9 cellular contexts compared by ENCODE assay signal in the genomic region with DNA sequence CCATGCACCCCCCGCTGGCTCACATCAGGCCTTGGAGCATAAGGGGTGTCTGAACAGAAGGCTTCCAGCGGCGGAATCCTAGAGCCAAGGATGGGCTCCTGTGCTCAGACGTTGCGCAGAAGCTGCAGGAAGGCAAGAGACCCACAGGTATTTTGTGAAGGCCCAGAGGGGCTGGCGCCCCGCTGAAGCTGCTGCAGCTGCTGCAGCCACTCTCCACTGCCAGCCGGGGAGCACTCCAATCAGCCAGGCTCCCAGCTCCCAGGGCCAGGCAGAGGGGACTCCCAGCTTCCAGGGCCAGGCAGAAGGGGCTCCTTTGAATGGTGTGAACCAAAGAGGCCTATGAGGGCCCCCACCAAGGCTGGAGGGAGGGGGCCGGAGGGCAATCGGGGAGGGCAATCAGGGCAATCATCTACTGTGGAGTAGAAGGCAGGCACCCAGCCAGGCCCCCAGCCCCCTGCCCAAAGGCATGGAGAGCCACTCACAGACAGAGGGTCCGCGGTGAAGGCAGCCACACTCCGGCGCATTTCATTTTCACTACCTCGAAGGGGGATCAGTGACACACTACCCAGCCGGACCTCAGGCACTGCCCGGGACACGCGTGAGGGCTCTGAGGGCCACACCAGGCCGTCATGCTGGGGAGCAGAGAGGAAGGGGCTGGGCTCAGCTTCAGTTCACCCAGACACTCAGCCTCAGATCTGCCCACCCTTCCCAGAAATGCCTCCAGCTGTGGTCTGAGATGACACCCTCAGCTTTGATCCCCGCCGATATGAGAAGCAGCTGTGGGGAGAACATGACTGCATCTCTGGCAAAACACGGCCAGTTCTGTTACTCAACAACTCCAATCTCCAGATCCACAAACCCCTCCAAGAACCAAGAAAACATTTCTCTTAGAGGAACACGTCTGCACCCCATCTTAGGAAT. TPM values are rescaled to one million over a fixed set of nuclear protein-coding genes. Genes with fewer than 3 reads are reported as not detected.
A peak's percentile ranks its signal among the peaks of the same experiment; 100 is the strongest.
DNase-seq lines count a peak whose midpoint lies in the region; ATAC-seq, FAIRE-seq and TF ChIP-seq lines count a peak whose summit lies in the region.
"Had no signal": no experiment of that assay in that cellular context is flagged by ENCODE, and none has a peak within 500 bp of the region (broad histone marks: within the 10 kb centered on the region; RNA-seq: fewer than 3 reads in every experiment).

No MANE protein-coding gene starts in this region.

- H2AFZ ChIP-seq in HepG2 (ENCODE audit: low read length): no peak overlapping the region

- peaks cover 15% of the 10 kb centered on the region for H3K36me3 Mint-ChIP-seq in activated CD4-positive, alpha-beta memory T cell treated with anti-CD3 and anti-CD28 coated beads for 36 hours

- H3K79me2 ChIP-seq in HepG2 (ENCODE audit: insufficient read depth, low read length): no peaks in the 10 kb centered on the region

- H3K9ac ChIP-seq in HepG2 (ENCODE audit: insufficient read depth, low read depth, low read length): no peak overlapping the region

- peaks cover 17% of the 10 kb centered on the region for H3K4me1 Mint-ChIP-seq in activated CD4-positive, alpha-beta memory T cell treated with anti-CD3 and anti-CD28 coated beads for 36 hours (ENCODE audit: low read depth)

- H3K27ac ChIP-seq in skin epidermis (peak overlapping the region in 20 of 21 experiments; percentile 42 to 82 (median 70)), HepG2 (ENCODE audit: extremely low read length, insufficient read depth, low read length) (no peak overlapping the region)

- H3K4me3 ChIP-seq in AG10803 (ENCODE audit: low read length) (no peak overlapping the region), fibroblast of mammary gland (ENCODE audit: control insufficient read depth, low read depth, low read length) (no peak overlapping the region), skin epidermis (no peak overlapping the region), HepG2 (replicated peaks in 1 of 3; ENCODE audit: insufficient read depth in 1 of 3, low read depth in 2 of 3, low read length in 3 of 3) (no peak overlapping the region)

- 98% methylated on average over 9 of the region's 24 CpGs for WGBS in HepG2 (ENCODE audit: low lambda C conversion rate)

- no peak for TF ChIP-seq POLR2A in HepG2 (IDR thresholded peaks at IDR 0.05; ENCODE audit: insufficient read depth in 1 of 2, low read depth in 2 of 2, low read length in 2 of 2)

- ATAC-seq in HepG2 (no peak), GM18498 (IDR thresholded peaks at IDR 0.05; ENCODE audit: unreplicated experiment) (no peak)

- no peak for TF ChIP-seq EP300 in HepG2 (IDR thresholded peaks at IDR 0.05; ENCODE audit: low read depth in 2 of 2, low read length in 2 of 2)
- TF ChIP-seq EP300 in HepG2 (CRISPR knock-in tag; IDR thresholded peaks at IDR 0.05; ENCODE audit: borderline replicate concordance): no peak

- H3K36me3 ChIP-seq in HepG2 (replicated peaks in 1 of 2; ENCODE audit: control insufficient read depth in 1 of 2, insufficient read depth in 2 of 2, low read length in 2 of 2): peaks cover 14 to 41% of the 10 kb centered on the region in 2 experiments; a peak in 4 of 5 replicates

- no peak overlapping the region for H3K4me2 ChIP-seq in HepG2 (ENCODE audit: low read depth, low read length)

- H3K9me3 ChIP-seq in HepG2 (ENCODE audit: low read length): no peaks in the 10 kb centered on the region

- no TSS peak for BruUV-seq in HepG2 (replicated peaks; lab: Mats Ljungman, UMichigan)

- H3K27me3 ChIP-seq in HepG2 (ENCODE audit: control insufficient read depth in 1 of 2, insufficient read depth in 2 of 2, low read length in 2 of 2): no peaks in the 10 kb centered on the region

- FAIRE-seq in HepG2 (lab: Jason Lieb, UNC): no peak

- H3K9me3 Mint-ChIP-seq in activated CD4-positive, alpha-beta memory T cell treated with anti-CD3 and anti-CD28 coated beads for 36 hours: no peaks in the 10 kb centered on the region

- DNase-seq in AG10803 (ENCODE audit: low read depth) (peak; percentile 86), fibroblast of mammary gland (ENCODE audit: low read depth) (peak; percentile 81), globus pallidus (ENCODE audit: low spot score) (no peak), HuH-7 (ENCODE audit: low spot score) (no peak), HepG2 (ENCODE audit: low spot score) (no peak)
- peak; percentile 83 for DNase-seq in activated CD4-positive, alpha-beta memory T cell treated with anti-CD3 and anti-CD28 coated beads for 36 hours
- DNase-seq: NCI-H748 treated with DMSO at 0.1 percent for 48 hours had no signal

- no peak for TF ChIP-seq RAD21 in HepG2 (CRISPR knock-in tag; IDR thresholded peaks at IDR 0.05)

- CTCF ChIA-PET in activated CD4-positive, alpha-beta memory T cell treated with anti-CD3 and anti-CD28 coated beads for 36 hours (lab: Charles Lee): interaction anchor here (1.0 to 7.1 kb wide), 10 partner anchors 10 to 492 kb away, joined by 3 to 155 read pairs (median 12); a partner anchor contains a TSS
- CTCF ChIA-PET in HepG2 (lab: Yijun Ruan, JAX; ENCODE audit: low intra/inter-chr PET ratio, low total read pairs): no interaction called here

- TF ChIP-seq CTCF in AG10803 (conservative IDR thresholded peaks at IDR 0.05; ENCODE audit: low read length): no peak
- TF ChIP-seq CTCF in fibroblast of mammary gland (conservative IDR thresholded peaks at IDR 0.05; ENCODE audit: control insufficient read depth, insufficient read depth, low read depth, low read length): no peak
- no peak for TF ChIP-seq CTCF in HepG2 (CRISPR knock-in tag; IDR thresholded peaks at IDR 0.05)

- H3K27me3 Mint-ChIP-seq in activated CD4-positive, alpha-beta memory T cell treated with anti-CD3 and anti-CD28 coated beads for 36 hours: no peaks in the 10 kb centered on the region

- H3K27ac Mint-ChIP-seq in activated CD4-positive, alpha-beta memory T cell treated with anti-CD3 and anti-CD28 coated beads for 36 hours: peak overlapping the region; percentile 75

- in situ Hi-C loops in HepG2 (cut with HindIII; ENCODE audit: extremely low pct_ligation_motif_present, low pct_unique_long_range_greater_than_20kb): no loop called here

- H3K4me1 ChIP-seq in HepG2 (ENCODE audit: insufficient read depth, low read length): no peaks in the 10 kb centered on the region

- peaks cover 16% of the 10 kb centered on the region; the same call in 1 of the 2 replicates for H4K20me1 ChIP-seq in HepG2 (ENCODE audit: insufficient read depth, low read length)

- H3K4me3 Mint-ChIP-seq in activated CD4-positive, alpha-beta memory T cell treated with anti-CD3 and anti-CD28 coated beads for 36 hours: no peak overlapping the region

- intact Hi-C loops in activated CD4-positive, alpha-beta memory T cell treated with anti-CD3 and anti-CD28 coated beads for 36 hours (cut with micrococcal nuclease): no loop called here
- intact Hi-C loops in HepG2 (cut with micrococcal nuclease; ENCODE audit: unreplicated experiment): no loop called here

- POLR2A ChIA-PET in activated CD4-positive, alpha-beta memory T cell treated with anti-CD3 and anti-CD28 coated beads for 36 hours (lab: Charles Lee): interaction anchor here (1.1 kb wide), 1 partner anchor 17 kb away, joined by 4 read pairs; no protein-coding TSS in a partner anchor
- POLR2A ChIA-PET in HepG2 (lab: Yijun Ruan, JAX): no interaction called here

TF ChIP-seq in HepG2, 621 proteins besides CTCF, POLR2A, EP300 and RAD21 (continues in another document):
- no peak for TF ChIP-seq ZNF335 (CRISPR knock-in tag; IDR thresholded peaks at IDR 0.05)
- TF ChIP-seq ZNF572 (CRISPR knock-in tag; IDR thresholded peaks at IDR 0.05): no peak
- no peak for TF ChIP-seq HNRNPK (IDR thresholded peaks at IDR 0.05; ENCODE audit: low read depth, low read length, poor library complexity, severe bottlenecking)
- no peak for TF ChIP-seq ETV6 (CRISPR knock-in tag; conservative IDR thresholded peaks at IDR 0.05)
- TF ChIP-seq CREB1 (IDR thresholded peaks at IDR 0.05): no peak
- TF ChIP-seq CREB1 (CRISPR knock-in tag; IDR thresholded peaks at IDR 0.05): no peak
- no peak for TF ChIP-seq ZSCAN22 (CRISPR knock-in tag; IDR thresholded peaks at IDR 0.05)
- no peak for TF ChIP-seq ZMYM4 (CRISPR knock-in tag; IDR thresholded peaks at IDR 0.05)
- TF ChIP-seq, protein P1, sequence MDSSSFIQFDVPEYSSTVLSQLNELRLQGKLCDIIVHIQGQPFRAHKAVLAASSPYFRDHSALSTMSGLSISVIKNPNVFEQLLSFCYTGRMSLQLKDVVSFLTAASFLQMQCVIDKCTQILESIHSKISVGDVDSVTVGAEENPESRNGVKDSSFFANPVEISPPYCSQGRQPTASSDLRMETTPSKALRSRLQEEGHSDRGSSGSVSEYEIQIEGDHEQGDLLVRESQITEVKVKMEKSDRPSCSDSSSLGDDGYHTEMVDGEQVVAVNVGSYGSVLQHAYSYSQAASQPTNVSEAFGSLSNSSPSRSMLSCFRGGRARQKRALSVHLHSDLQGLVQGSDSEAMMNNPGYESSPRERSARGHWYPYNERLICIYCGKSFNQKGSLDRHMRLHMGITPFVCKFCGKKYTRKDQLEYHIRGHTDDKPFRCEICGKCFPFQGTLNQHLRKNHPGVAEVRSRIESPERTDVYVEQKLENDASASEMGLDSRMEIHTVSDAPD (CRISPR knock-in tag; IDR thresholded peaks at IDR 0.05): no peak

RNA-seq across cellular contexts. Expression of a gene that starts 11.6 kb away (rescaled TPM):
- under 1 TPM; 0.29 to 0.97 TPM for total RNA-seq in activated CD4-positive, alpha-beta memory T cell treated with anti-CD3 and anti-CD28 coated beads for 36 hours
- not detected in 2 replicates for total RNA-seq in HepG2 (2016; rRNA removed; fragmentation: Illumina TruSeq; extraction: Trizol)
- total RNA-seq in HepG2 (2016; cell fraction: cytosol; rRNA removed; fragmentation: Illumina TruSeq; extraction: Trizol; ENCODE audit: low read depth): not detected in 2 replicates
- total RNA-seq in HepG2 (2016; cell fraction: insoluble cytoplasmic fraction; rRNA removed; fragmentation: Illumina TruSeq; extraction: Trizol): 0.19 TPM in 1 of 2 replicates, not detected in the other
- not detected in 2 replicates for total RNA-seq in HepG2 (2016; cell fraction: membrane; rRNA removed; fragmentation: Illumina TruSeq; extraction: Trizol)
- 0.81 TPM in 1 of 2 replicates, not detected in the other for total RNA-seq in HepG2 (2016; cell fraction: nucleus; rRNA removed; fragmentation: Illumina TruSeq; extraction: Trizol)
- polyA plus RNA-seq in HepG2 (2011; rRNA removed): 2.8 and 3.1 TPM in 2 replicates
- polyA plus RNA-seq in HepG2 (2011; cell fraction: cytosol; rRNA removed): 0.74 and 0.82 TPM in 2 replicates
- polyA plus RNA-seq in HepG2 (2011; cell fraction: nucleus; rRNA removed): 12.4 and 12.9 TPM in 2 replicates
- polyA plus RNA-seq in HepG2 (2012): 1.1 and 1.3 TPM in 2 replicates
- polyA plus RNA-seq in HepG2 (2016; cell fraction: cytosol; fragmentation: Illumina TruSeq; extraction: Trizol; ENCODE audit: low read depth): not detected in 2 replicates
- not detected in 2 replicates for polyA plus RNA-seq in HepG2 (2016; cell fraction: insoluble cytoplasmic fraction; fragmentation: Illumina TruSeq; extraction: Trizol; ENCODE audit: low read depth)
- polyA plus RNA-seq in HepG2 (2016; cell fraction: membrane; fragmentation: Illumina TruSeq; extraction: Trizol; ENCODE audit: low read depth): not detected in 2 replicates
- not detected in 2 replicates for polyA plus RNA-seq in HepG2 (2016; cell fraction: nucleus; fragmentation: Illumina TruSeq; extraction: Trizol; ENCODE audit: insufficient read depth, low read depth)
- polyA minus RNA-seq in HepG2 (2011; rRNA and poly(A)+ RNA removed; ENCODE audit: low replicate concordance): 1.6 and 410 TPM in 2 replicates
- 0.62 and 1.1 TPM in 2 replicates for polyA minus RNA-seq in HepG2 (2011; cell fraction: cytosol; rRNA and poly(A)+ RNA removed)
- 2.2 and 3.6 TPM in 2 replicates for polyA minus RNA-seq in HepG2 (2011; cell fraction: nucleus; rRNA and poly(A)+ RNA removed)

Comparison
In these comparisons a context has a peak if more than half of its experiments do, and no peak if none do; other contexts are left out.
1. DNase-seq: peak in AG10803 (single experiment), activated CD4-positive, alpha-beta memory T cell treated with anti-CD3 and anti-CD28 coated beads for 36 hours (single experiment) and fibroblast of mammary gland (single experiment); none in globus pallidus (single experiment), HuH-7 (single experiment) and HepG2 (single experiment).